ENCODE assay signal across 10 cellular contexts in the genomic region with DNA sequence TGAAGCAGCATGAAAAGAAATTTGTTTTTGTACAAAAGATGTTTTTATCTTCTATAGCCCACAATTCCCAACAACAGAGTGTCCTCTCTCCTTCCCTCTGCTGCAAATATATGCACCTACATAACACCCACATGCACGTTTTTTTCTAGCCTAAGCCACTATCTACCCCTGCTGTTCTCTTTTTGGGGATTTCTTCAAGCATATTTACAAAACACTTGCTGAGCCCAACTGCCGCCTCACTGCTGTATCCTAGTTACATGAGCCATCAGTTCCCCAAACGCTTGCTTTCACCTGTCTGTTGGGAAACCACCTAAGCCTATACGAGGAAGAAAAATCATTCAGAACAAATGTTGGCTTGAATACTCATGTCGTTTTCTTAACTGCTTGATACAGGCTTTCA.
DNase-seq lines count a peak whose midpoint lies in the region; ATAC-seq, FAIRE-seq and TF ChIP-seq lines count a peak whose summit lies in the region.
"Had no signal": no experiment of that assay in that cellular context is flagged by ENCODE, and none has a peak within 500 bp of the region (broad histone marks: within the 10 kb centered on the region; RNA-seq: fewer than 3 reads in every experiment).

No MANE protein-coding gene starts in this region.

- H3K9me3 Mint-ChIP-seq in activated T-helper 17 cell treated with anti-CD3 and anti-CD28 coated beads, Interleukin-2, amount 50 U/mL, for 72 hours = no peaks in the 10 kb centered on the region

- H3K36me3 Mint-ChIP-seq in activated T-helper 17 cell treated with anti-CD3 and anti-CD28 coated beads, Interleukin-2, amount 50 U/mL, for 72 hours (ENCODE audit: low read depth) = no peaks in the 10 kb centered on the region

- H3K27me3 ChIP-seq in BE2C = 0 out of 2 replicates have a peak, but pooled peaks cover 3% of the 10 kb centered on the region

- H3K4me1 ChIP-seq in BE2C = no peaks in the 10 kb centered on the region

- no peak overlapping the region for H3K4me3 ChIP-seq in BE2C (ENCODE audit: low read depth, low read length)

- FAIRE-seq in GM12891 (lab: Jason Lieb, UNC) = peak; percentile 93

- peak; percentile 71 for ATAC-seq in HG03064 (IDR thresholded peaks at IDR 0.05; ENCODE audit: low read depth, unreplicated experiment)
- peak; percentile 72 for ATAC-seq in activated T-helper 17 cell treated with anti-CD3 and anti-CD28 coated beads, Interleukin-2, amount 50 U/mL, for 72 hours (replicated peaks)

- no peak for TF ChIP-seq POLR2A in GM12891 (IDR thresholded peaks at IDR 0.05; ENCODE audit: low read depth, low read length)

- no peak for TF ChIP-seq CTCF in BE2C (IDR thresholded peaks at IDR 0.05; ENCODE audit: low read depth, low read length)

- H3K36me3 ChIP-seq in BE2C = no peaks in the 10 kb centered on the region

- H3K9me3 ChIP-seq in BE2C = no peaks in the 10 kb centered on the region

- no peak overlapping the region for H3K27ac Mint-ChIP-seq in activated T-helper 17 cell treated with anti-CD3 and anti-CD28 coated beads, Interleukin-2, amount 50 U/mL, for 72 hours

- no peaks in the 10 kb centered on the region for H3K4me1 Mint-ChIP-seq in activated T-helper 17 cell treated with anti-CD3 and anti-CD28 coated beads, Interleukin-2, amount 50 U/mL, for 72 hours

- DNase-seq in GM12891 (ENCODE audit: insufficient read length, low spot score) = peak; percentile 13
- DNase-seq in GM19240 (ENCODE audit: insufficient read length, low spot score) = peak; percentile 19
- no peak for DNase-seq in NK-92 (lab: John Stamatoyannopoulos, UW; ENCODE audit: unreplicated experiment)
- no peak for DNase-seq in MV-4-11 (lab: John Stamatoyannopoulos, UW)
- no peak for DNase-seq in BE2C
- no peak for DNase-seq in SW480 (ENCODE audit: low spot score)
- DNase-seq: effector CD8-positive, alpha-beta T cell; NCI-H2171 had no signal

- H3K4me3 Mint-ChIP-seq in activated T-helper 17 cell treated with anti-CD3 and anti-CD28 coated beads, Interleukin-2, amount 50 U/mL, for 72 hours = no peak overlapping the region

- H3K27me3 Mint-ChIP-seq in activated T-helper 17 cell treated with anti-CD3 and anti-CD28 coated beads, Interleukin-2, amount 50 U/mL, for 72 hours = no peaks in the 10 kb centered on the region

TF ChIP-seq in GM12891, 5 proteins besides CTCF, POLR2A, EP300 and RAD21:
- TF ChIP-seq TAF1 (IDR thresholded peaks at IDR 0.05; ENCODE audit: low read depth, low read length) (no peak), POU2F2 (IDR thresholded peaks at IDR 0.05; ENCODE audit: low read depth, low read length) (peak; percentile 20; the same call in 1 of the 2 replicates), SPI1 (IDR thresholded peaks at IDR 0.05; ENCODE audit: low read depth, low read length) (peak; percentile 83)

Comparison
In these comparisons a context has a peak if more than half of its experiments do, and no peak if none do; other contexts are left out.
1. DNase-seq: peak in GM12891 (single experiment) and GM19240 (single experiment); none in NK-92 (single experiment), MV-4-11 (single experiment), BE2C (single experiment) and SW480 (single experiment).